In the genomic region with DNA sequence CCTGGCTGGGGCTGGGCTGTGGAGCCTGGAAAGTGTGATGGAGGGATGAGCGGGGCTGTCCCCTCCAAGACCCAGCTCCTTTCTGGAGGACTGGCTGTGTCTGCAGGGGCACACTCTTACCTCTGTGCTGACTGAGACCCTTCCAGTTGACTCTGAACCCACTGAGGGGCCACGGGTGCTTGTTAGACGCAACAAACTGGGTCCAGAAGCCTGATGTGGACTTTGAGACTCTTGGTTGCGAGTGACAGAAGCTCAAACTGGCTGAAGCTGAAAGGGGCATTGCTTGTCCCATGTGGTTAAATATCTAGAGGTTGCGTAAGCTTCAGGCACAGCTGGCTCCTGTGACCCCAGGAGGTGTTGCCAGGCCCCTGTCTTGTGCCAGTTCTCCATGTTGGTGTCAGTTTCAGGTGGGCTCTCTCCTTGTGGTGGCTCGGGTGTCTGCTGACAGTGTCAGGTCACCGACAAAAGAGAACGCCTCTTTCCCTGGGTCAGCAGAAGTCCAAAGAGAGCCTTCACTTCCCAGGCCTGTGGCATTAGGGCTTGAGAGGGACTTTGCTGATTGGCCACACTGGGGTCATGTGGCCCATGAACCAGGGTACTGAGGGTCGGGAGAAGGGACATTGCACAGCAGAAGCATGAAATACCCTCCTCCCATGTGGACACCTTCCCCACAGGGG, we compare ENCODE assay signal across 2 cellular contexts.
TF ChIP-seq lines count a peak whose summit lies in the region.

No MANE protein-coding gene starts in this region.

TF ChIP-seq in WTC11, 78 proteins besides CTCF, POLR2A, EP300 and RAD21 (continues in another document):
- TF ChIP-seq, protein P1, sequence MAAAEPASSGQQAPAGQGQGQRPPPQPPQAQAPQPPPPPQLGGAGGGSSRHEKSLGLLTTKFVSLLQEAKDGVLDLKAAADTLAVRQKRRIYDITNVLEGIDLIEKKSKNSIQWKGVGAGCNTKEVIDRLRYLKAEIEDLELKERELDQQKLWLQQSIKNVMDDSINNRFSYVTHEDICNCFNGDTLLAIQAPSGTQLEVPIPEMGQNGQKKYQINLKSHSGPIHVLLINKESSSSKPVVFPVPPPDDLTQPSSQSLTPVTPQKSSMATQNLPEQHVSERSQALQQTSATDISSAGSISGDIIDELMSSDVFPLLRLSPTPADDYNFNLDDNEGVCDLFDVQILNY (CRISPR knock-in tag; IDR thresholded peaks at IDR 0.05): no peak
- TF ChIP-seq CBFB (CRISPR knock-in tag; IDR thresholded peaks at IDR 0.05; ENCODE audit: low read depth) (no peak), GABPB1 (CRISPR knock-in tag; IDR thresholded peaks at IDR 0.05) (peak; percentile 73; the same call in 1 of the 2 replicates), GTF2I (CRISPR knock-in tag; conservative IDR thresholded peaks at IDR 0.05) (no peak), ZNF317 (CRISPR knock-in tag; IDR thresholded peaks at IDR 0.05; ENCODE audit: borderline replicate concordance, low read depth) (no peak), FOXJ3 (CRISPR knock-in tag; IDR thresholded peaks at IDR 0.05; ENCODE audit: borderline replicate concordance) (no peak), NR1H2 (CRISPR knock-in tag; IDR thresholded peaks at IDR 0.05) (no peak), TCF7 (CRISPR knock-in tag; IDR thresholded peaks at IDR 0.05; ENCODE audit: low read depth) (no peak), OVOL2 (CRISPR knock-in tag; IDR thresholded peaks at IDR 0.05; ENCODE audit: borderline replicate concordance) (no peak)
- TF ChIP-seq, protein P2, sequence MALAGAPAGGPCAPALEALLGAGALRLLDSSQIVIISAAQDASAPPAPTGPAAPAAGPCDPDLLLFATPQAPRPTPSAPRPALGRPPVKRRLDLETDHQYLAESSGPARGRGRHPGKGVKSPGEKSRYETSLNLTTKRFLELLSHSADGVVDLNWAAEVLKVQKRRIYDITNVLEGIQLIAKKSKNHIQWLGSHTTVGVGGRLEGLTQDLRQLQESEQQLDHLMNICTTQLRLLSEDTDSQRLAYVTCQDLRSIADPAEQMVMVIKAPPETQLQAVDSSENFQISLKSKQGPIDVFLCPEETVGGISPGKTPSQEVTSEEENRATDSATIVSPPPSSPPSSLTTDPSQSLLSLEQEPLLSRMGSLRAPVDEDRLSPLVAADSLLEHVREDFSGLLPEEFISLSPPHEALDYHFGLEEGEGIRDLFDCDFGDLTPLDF (CRISPR knock-in tag; IDR thresholded peaks at IDR 0.05): no peak
- TF ChIP-seq, protein P3, sequence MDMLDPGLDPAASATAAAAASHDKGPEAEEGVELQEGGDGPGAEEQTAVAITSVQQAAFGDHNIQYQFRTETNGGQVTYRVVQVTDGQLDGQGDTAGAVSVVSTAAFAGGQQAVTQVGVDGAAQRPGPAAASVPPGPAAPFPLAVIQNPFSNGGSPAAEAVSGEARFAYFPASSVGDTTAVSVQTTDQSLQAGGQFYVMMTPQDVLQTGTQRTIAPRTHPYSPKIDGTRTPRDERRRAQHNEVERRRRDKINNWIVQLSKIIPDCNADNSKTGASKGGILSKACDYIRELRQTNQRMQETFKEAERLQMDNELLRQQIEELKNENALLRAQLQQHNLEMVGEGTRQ (CRISPR knock-in tag; IDR thresholded peaks at IDR 0.05): peak; percentile 64
- TF ChIP-seq, protein P4, sequence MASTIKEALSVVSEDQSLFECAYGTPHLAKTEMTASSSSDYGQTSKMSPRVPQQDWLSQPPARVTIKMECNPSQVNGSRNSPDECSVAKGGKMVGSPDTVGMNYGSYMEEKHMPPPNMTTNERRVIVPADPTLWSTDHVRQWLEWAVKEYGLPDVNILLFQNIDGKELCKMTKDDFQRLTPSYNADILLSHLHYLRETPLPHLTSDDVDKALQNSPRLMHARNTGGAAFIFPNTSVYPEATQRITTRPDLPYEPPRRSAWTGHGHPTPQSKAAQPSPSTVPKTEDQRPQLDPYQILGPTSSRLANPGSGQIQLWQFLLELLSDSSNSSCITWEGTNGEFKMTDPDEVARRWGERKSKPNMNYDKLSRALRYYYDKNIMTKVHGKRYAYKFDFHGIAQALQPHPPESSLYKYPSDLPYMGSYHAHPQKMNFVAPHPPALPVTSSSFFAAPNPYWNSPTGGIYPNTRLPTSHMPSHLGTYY (CRISPR knock-in tag; IDR thresholded peaks at IDR 0.05): no peak
- TF ChIP-seq, protein P5, sequence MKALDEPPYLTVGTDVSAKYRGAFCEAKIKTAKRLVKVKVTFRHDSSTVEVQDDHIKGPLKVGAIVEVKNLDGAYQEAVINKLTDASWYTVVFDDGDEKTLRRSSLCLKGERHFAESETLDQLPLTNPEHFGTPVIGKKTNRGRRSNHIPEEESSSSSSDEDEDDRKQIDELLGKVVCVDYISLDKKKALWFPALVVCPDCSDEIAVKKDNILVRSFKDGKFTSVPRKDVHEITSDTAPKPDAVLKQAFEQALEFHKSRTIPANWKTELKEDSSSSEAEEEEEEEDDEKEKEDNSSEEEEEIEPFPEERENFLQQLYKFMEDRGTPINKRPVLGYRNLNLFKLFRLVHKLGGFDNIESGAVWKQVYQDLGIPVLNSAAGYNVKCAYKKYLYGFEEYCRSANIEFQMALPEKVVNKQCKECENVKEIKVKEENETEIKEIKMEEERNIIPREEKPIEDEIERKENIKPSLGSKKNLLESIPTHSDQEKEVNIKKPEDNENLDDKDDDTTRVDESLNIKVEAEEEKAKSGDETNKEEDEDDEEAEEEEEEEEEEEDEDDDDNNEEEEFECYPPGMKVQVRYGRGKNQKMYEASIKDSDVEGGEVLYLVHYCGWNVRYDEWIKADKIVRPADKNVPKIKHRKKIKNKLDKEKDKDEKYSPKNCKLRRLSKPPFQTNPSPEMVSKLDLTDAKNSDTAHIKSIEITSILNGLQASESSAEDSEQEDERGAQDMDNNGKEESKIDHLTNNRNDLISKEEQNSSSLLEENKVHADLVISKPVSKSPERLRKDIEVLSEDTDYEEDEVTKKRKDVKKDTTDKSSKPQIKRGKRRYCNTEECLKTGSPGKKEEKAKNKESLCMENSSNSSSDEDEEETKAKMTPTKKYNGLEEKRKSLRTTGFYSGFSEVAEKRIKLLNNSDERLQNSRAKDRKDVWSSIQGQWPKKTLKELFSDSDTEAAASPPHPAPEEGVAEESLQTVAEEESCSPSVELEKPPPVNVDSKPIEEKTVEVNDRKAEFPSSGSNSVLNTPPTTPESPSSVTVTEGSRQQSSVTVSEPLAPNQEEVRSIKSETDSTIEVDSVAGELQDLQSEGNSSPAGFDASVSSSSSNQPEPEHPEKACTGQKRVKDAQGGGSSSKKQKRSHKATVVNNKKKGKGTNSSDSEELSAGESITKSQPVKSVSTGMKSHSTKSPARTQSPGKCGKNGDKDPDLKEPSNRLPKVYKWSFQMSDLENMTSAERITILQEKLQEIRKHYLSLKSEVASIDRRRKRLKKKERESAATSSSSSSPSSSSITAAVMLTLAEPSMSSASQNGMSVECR (CRISPR knock-in tag; IDR thresholded peaks at IDR 0.05; ENCODE audit: borderline replicate concordance): no peak
- TF ChIP-seq, protein P6, sequence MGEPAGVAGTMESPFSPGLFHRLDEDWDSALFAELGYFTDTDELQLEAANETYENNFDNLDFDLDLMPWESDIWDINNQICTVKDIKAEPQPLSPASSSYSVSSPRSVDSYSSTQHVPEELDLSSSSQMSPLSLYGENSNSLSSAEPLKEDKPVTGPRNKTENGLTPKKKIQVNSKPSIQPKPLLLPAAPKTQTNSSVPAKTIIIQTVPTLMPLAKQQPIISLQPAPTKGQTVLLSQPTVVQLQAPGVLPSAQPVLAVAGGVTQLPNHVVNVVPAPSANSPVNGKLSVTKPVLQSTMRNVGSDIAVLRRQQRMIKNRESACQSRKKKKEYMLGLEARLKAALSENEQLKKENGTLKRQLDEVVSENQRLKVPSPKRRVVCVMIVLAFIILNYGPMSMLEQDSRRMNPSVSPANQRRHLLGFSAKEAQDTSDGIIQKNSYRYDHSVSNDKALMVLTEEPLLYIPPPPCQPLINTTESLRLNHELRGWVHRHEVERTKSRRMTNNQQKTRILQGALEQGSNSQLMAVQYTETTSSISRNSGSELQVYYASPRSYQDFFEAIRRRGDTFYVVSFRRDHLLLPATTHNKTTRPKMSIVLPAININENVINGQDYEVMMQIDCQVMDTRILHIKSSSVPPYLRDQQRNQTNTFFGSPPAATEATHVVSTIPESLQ (CRISPR knock-in tag; IDR thresholded peaks at IDR 0.05): no peak

TF ChIP-seq in HepG2, 621 proteins besides CTCF, POLR2A, EP300 and RAD21 (continued from another document and continues in another):
- TF ChIP-seq, protein P7, sequence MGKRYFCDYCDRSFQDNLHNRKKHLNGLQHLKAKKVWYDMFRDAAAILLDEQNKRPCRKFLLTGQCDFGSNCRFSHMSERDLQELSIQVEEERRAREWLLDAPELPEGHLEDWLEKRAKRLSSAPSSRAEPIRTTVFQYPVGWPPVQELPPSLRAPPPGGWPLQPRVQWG (CRISPR knock-in tag; IDR thresholded peaks at IDR 0.05; ENCODE audit: borderline replicate concordance, low read depth): no peak
- TF ChIP-seq MXI1 (IDR thresholded peaks at IDR 0.05; ENCODE audit: borderline replicate concordance, low read depth, low read length): peak; percentile 31; the same call in 1 of the 3 replicates
- 0 out of 2 replicates have a peak, but pooled peaks have one; percentile 29 for TF ChIP-seq DNMT3B (CRISPR knock-in tag; conservative IDR thresholded peaks at IDR 0.05)
- TF ChIP-seq, protein P8, sequence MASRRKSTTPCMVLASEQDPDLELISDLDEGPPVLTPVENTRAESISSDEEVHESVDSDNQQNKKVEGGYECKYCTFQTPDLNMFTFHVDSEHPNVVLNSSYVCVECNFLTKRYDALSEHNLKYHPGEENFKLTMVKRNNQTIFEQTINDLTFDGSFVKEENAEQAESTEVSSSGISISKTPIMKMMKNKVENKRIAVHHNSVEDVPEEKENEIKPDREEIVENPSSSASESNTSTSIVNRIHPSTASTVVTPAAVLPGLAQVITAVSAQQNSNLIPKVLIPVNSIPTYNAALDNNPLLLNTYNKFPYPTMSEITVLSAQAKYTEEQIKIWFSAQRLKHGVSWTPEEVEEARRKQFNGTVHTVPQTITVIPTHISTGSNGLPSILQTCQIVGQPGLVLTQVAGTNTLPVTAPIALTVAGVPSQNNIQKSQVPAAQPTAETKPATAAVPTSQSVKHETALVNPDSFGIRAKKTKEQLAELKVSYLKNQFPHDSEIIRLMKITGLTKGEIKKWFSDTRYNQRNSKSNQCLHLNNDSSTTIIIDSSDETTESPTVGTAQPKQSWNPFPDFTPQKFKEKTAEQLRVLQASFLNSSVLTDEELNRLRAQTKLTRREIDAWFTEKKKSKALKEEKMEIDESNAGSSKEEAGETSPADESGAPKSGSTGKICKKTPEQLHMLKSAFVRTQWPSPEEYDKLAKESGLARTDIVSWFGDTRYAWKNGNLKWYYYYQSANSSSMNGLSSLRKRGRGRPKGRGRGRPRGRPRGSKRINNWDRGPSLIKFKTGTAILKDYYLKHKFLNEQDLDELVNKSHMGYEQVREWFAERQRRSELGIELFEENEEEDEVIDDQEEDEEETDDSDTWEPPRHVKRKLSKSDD (CRISPR knock-in tag; IDR thresholded peaks at IDR 0.05; ENCODE audit: low read depth): no peak
- no peak for TF ChIP-seq CBX1 (IDR thresholded peaks at IDR 0.05; ENCODE audit: low read depth)
- TF ChIP-seq, protein P9, sequence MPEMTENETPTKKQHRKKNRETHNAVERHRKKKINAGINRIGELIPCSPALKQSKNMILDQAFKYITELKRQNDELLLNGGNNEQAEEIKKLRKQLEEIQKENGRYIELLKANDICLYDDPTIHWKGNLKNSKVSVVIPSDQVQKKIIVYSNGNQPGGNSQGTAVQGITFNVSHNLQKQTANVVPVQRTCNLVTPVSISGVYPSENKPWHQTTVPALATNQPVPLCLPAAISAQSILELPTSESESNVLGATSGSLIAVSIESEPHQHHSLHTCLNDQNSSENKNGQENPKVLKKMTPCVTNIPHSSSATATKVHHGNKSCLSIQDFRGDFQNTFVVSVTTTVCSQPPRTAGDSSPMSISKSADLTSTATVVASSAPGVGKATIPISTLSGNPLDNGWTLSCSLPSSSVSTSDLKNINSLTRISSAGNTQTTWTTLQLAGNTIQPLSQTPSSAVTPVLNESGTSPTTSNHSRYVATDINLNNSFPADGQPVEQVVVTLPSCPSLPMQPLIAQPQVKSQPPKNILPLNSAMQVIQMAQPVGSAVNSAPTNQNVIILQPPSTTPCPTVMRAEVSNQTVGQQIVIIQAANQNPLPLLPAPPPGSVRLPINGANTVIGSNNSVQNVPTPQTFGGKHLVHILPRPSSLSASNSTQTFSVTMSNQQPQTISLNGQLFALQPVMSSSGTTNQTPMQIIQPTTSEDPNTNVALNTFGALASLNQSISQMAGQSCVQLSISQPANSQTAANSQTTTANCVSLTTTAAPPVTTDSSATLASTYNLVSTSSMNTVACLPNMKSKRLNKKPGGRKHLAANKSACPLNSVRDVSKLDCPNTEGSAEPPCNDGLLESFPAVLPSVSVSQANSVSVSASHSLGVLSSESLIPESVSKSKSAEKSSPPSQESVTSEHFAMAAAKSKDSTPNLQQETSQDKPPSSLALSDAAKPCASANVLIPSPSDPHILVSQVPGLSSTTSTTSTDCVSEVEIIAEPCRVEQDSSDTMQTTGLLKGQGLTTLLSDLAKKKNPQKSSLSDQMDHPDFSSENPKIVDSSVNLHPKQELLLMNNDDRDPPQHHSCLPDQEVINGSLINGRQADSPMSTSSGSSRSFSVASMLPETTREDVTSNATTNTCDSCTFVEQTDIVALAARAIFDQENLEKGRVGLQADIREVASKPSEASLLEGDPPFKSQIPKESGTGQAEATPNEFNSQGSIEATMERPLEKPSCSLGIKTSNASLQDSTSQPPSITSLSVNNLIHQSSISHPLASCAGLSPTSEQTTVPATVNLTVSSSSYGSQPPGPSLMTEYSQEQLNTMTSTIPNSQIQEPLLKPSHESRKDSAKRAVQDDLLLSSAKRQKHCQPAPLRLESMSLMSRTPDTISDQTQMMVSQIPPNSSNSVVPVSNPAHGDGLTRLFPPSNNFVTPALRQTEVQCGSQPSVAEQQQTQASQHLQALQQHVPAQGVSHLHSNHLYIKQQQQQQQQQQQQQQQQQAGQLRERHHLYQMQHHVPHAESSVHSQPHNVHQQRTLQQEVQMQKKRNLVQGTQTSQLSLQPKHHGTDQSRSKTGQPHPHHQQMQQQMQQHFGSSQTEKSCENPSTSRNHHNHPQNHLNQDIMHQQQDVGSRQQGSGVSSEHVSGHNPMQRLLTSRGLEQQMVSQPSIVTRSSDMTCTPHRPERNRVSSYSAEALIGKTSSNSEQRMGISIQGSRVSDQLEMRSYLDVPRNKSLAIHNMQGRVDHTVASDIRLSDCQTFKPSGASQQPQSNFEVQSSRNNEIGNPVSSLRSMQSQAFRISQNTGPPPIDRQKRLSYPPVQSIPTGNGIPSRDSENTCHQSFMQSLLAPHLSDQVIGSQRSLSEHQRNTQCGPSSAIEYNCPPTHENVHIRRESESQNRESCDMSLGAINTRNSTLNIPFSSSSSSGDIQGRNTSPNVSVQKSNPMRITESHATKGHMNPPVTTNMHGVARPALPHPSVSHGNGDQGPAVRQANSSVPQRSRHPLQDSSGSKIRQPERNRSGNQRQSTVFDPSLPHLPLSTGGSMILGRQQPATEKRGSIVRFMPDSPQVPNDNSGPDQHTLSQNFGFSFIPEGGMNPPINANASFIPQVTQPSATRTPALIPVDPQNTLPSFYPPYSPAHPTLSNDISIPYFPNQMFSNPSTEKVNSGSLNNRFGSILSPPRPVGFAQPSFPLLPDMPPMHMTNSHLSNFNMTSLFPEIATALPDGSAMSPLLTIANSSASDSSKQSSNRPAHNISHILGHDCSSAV (CRISPR knock-in tag; IDR thresholded peaks at IDR 0.05; ENCODE audit: borderline replicate concordance): no peak
- TF ChIP-seq, protein P10, sequence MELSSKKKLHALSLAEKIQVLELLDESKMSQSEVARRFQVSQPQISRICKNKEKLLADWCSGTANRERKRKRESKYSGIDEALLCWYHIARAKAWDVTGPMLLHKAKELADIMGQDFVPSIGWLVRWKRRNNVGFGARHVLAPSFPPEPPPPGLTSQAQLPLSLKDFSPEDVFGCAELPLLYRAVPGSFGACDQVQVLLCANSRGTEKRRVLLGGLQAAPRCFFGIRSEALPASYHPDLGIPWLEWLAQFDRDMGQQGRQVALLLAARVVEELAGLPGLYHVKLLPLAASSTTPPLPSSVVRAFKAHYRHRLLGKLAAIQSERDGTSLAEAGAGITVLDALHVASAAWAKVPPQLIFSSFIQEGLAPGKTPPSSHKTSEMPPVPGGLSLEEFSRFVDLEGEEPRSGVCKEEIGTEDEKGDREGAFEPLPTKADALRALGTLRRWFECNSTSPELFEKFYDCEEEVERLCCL (CRISPR knock-in tag; IDR thresholded peaks at IDR 0.05; ENCODE audit: borderline replicate concordance): no peak
- 0 out of 2 replicates have a peak, but pooled peaks have one; percentile 69 for TF ChIP-seq ZFP90 (CRISPR knock-in tag; IDR thresholded peaks at IDR 0.05; ENCODE audit: borderline replicate concordance)
- TF ChIP-seq PPARG (CRISPR knock-in tag; conservative IDR thresholded peaks at IDR 0.05): no peak
